Comparison of ENCODE assay signal across 31 cellular contexts in genomic region chr9:35044071-35044470, GRCh38.
"Had no signal": no experiment of that assay in that cellular context is flagged by ENCODE, and none has a peak within 500 bp of the region (broad histone marks: within the 10 kb centered on the region; RNA-seq: fewer than 3 reads in every experiment).

No MANE protein-coding gene starts in this region.

- H3K27me3 Mint-ChIP-seq: activated naive CD8-positive, alpha-beta T cell treated with anti-CD3 and anti-CD28 coated beads, Interleukin-2, amount 10 ng/mL, durations not matched to agents 7 days and 5 days; central memory CD8-positive, alpha-beta T cell; dendritic cell treated with granulocyte-macrophage colony-stimulating factor and Interleukin-4, amounts not matched to agents 40 ng/mL and 50 ng/mL, for 4 days had no signal

- ATAC-seq: activated CD4-positive, CD25-positive, alpha-beta regulatory T cell treated with anti-CD3 and anti-CD28 coated beads, Interleukin-2, amount 50 U/mL, for 24 hours; foreskin keratinocyte; pancreas; psoas muscle; upper lobe of right lung had no signal

- H3K4me1 Mint-ChIP-seq: activated naive CD8-positive, alpha-beta T cell treated with anti-CD3 and anti-CD28 coated beads, Interleukin-2, amount 10 ng/mL, durations not matched to agents 7 days and 5 days; nephron had no signal

- H3K9me3 ChIP-seq: breast epithelium, esophagus muscularis mucosa, heart left ventricle, left ventricle myocardium inferior, neutrophil, pancreas, psoas muscle, suprapubic skin, tibial artery, upper lobe of right lung had no signal

- H3K27ac ChIP-seq: breast epithelium, esophagus muscularis mucosa, foreskin keratinocyte, heart left ventricle, left ventricle myocardium inferior, neutrophil, pancreas, suprapubic skin, tibial artery, upper lobe of right lung, VCaP had no signal

- H3K4me3 Mint-ChIP-seq: activated naive CD4-positive, alpha-beta T cell treated with anti-CD3 and anti-CD28 coated beads for 36 hours; activated naive CD8-positive, alpha-beta T cell treated with anti-CD3 and anti-CD28 coated beads, Interleukin-2, amount 10 ng/mL, durations not matched to agents 7 days and 5 days; activated T-helper 1 cell treated with anti-CD3 and anti-CD28 coated beads, Interleukin-12 subunit alpha, Interleukin-12 subunit beta, Interleukin-2, Interleukin-4 antibody, amounts not matched to agents 30 ng/mL and 10 ng/mL and 1 ng/mL, durations not matched to agents 14 hours and 24 hours and 36 hours; central memory CD8-positive, alpha-beta T cell; dendritic cell treated with granulocyte-macrophage colony-stimulating factor and Interleukin-4, amounts not matched to agents 40 ng/mL and 50 ng/mL, for 4 days; nephron; T-helper 1 cell treated with Interleukin-12 subunit alpha and Interleukin-12 subunit beta and Interleukin-4 antibody, amounts not matched to agents 30 μg/mL and 1 μg/mL, for 36 hours had no signal

- H3K4me1 ChIP-seq: breast epithelium, esophagus muscularis mucosa, heart left ventricle, left ventricle myocardium inferior, pancreas, psoas muscle, suprapubic skin, tibial artery, upper lobe of right lung had no signal

- H3K4me3 ChIP-seq: breast epithelium, esophagus muscularis mucosa, heart left ventricle, left ventricle myocardium inferior, lung, pancreas, psoas muscle, suprapubic skin, tibial artery, upper lobe of right lung had no signal

- H3K36me3 ChIP-seq: breast epithelium had no signal

- H3K27me3 ChIP-seq: breast epithelium, esophagus muscularis mucosa, foreskin keratinocyte, heart left ventricle, neutrophil, pancreas, suprapubic skin, tibial artery, upper lobe of right lung had no signal

- H3K27ac Mint-ChIP-seq: activated naive CD4-positive, alpha-beta T cell treated with anti-CD3 and anti-CD28 coated beads for 36 hours; activated T-helper 1 cell treated with anti-CD3 and anti-CD28 coated beads, Interleukin-12 subunit alpha, Interleukin-12 subunit beta, Interleukin-2, Interleukin-4 antibody, amounts not matched to agents 30 ng/mL and 10 ng/mL and 1 ng/mL, durations not matched to agents 14 hours and 24 hours and 36 hours; dendritic cell treated with granulocyte-macrophage colony-stimulating factor and Interleukin-4, amounts not matched to agents 40 ng/mL and 50 ng/mL, for 4 days; nephron; T-helper 1 cell treated with Interleukin-12 subunit alpha and Interleukin-12 subunit beta and Interleukin-4 antibody, amounts not matched to agents 30 μg/mL and 1 μg/mL, for 36 hours had no signal

- H3K9me3 Mint-ChIP-seq: activated naive CD4-positive, alpha-beta T cell treated with anti-CD3 and anti-CD28 coated beads for 36 hours; activated naive CD8-positive, alpha-beta T cell treated with anti-CD3 and anti-CD28 coated beads, Interleukin-2, amount 10 ng/mL, durations not matched to agents 7 days and 5 days; activated T-helper 1 cell treated with anti-CD3 and anti-CD28 coated beads, Interleukin-12 subunit alpha, Interleukin-12 subunit beta, Interleukin-2, Interleukin-4 antibody, amounts not matched to agents 30 ng/mL and 10 ng/mL and 1 ng/mL, durations not matched to agents 14 hours and 24 hours and 36 hours; central memory CD8-positive, alpha-beta T cell; dendritic cell treated with granulocyte-macrophage colony-stimulating factor and Interleukin-4, amounts not matched to agents 40 ng/mL and 50 ng/mL, for 4 days; nephron; T-helper 1 cell treated with Interleukin-12 subunit alpha and Interleukin-12 subunit beta and Interleukin-4 antibody, amounts not matched to agents 30 μg/mL and 1 μg/mL, for 36 hours had no signal

- DNase-seq: activated CD4-positive, alpha-beta T cell treated with anti-CD3 and anti-CD28 coated beads for 48 hours; activated CD4-positive, alpha-beta T cell treated with anti-CD3 and anti-CD28 coated beads, Interleukin-2, amount 50 U/mL, for 48 hours; activated CD8-positive, alpha-beta memory T cell treated with anti-CD3 and anti-CD28 coated beads for 24 hours; activated effector memory CD4-positive, alpha-beta T cell treated with anti-CD3 and anti-CD28 coated beads, Interleukin-2, amount 50 U/mL, for 16 hours; activated naive CD4-positive, alpha-beta T cell treated with anti-CD3 and anti-CD28 coated beads for 36 hours; activated naive CD8-positive, alpha-beta T cell treated with anti-CD3 and anti-CD28 coated beads, Interleukin-2, amount 10 ng/mL, durations not matched to agents 7 days and 5 days; foreskin keratinocyte; heart left ventricle; hypothalamus; islet precursor cell; left ventricle myocardium inferior; pancreas; psoas muscle; stimulated activated CD4-positive, alpha-beta T cell treated with anti-CD3 and anti-CD28 coated beads, Interleukin-15, amount 100 ng/mL, for 24 hours; stimulated activated CD4-positive, alpha-beta T cell treated with anti-CD3 and anti-CD28 coated beads, Interleukin-2, amount 100 ng/mL, for 24 hours; stimulated activated naive CD4-positive, alpha-beta T cell; T-helper 9 cell; tibial artery; upper lobe of right lung had no signal
